In the genomic region with DNA sequence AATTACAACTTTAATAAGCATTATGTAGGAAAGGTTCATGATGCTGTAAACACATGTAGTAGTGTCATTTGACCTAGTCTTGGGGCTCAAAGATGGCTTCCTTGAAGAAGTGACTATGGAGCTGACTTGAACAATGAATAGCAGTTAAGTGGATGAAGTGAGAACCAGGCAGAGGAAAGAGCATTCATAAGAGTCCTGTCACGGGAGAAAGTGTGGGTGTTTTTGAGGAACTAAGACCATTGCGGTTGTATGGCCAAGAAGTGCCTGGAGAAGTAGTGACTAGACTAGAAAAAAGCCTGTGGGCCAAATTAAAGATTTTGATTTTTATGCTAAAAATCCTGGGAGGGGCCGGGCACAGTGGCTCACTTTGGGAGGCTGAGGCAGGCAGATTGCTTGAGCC, we compare ENCODE assay signal across 11 cellular contexts. TPM values are rescaled to one million over a fixed set of nuclear protein-coding genes. Genes with fewer than 3 reads are reported as not detected.
DNase-seq lines count a peak whose midpoint lies in the region; ATAC-seq and TF ChIP-seq lines count a peak whose summit lies in the region.
"Had no signal": no experiment of that assay in that cellular context is flagged by ENCODE, and none has a peak within 500 bp of the region (broad histone marks: within the 10 kb centered on the region; RNA-seq: fewer than 3 reads in every experiment).

No MANE protein-coding gene starts in this region.

- H3K4me3 ChIP-seq in right lobe of liver (no peak overlapping the region), Karpas-422 (ENCODE audit: low read length) (no peak overlapping the region)

- peak in 1 of 3 donors; percentile 11 for DNase-seq in right lobe of liver
- DNase-seq in occipital lobe (lab: John Stamatoyannopoulos, UW): no peak
- no peak for DNase-seq in Karpas-422
- DNase-seq in caudate nucleus (lab: John Stamatoyannopoulos, UW): no peak
- no peak for DNase-seq in NCI-H1436 treated with DMSO at 0.1 percent for 48 hours (lab: John Stamatoyannopoulos, UW)
- DNase-seq: activated CD4-positive, alpha-beta T cell treated with anti-CD3 and anti-CD28 coated beads for 48 hours; foreskin melanocyte; NCI-H82 had no signal

- no peak for TF ChIP-seq POLR2A in right lobe of liver (IDR thresholded peaks at IDR 0.05)

- WGBS in right lobe of liver (ENCODE audit: insufficient coverage, low coverage, low lambda C conversion rate, missing lambda C conversion rate): 58% methylated on average over 2 of the region's 3 CpGs

- H3K36me3 ChIP-seq in right lobe of liver: no peaks in the 10 kb centered on the region
- no peaks in the 10 kb centered on the region for H3K36me3 ChIP-seq in Karpas-422 (ENCODE audit: insufficient read depth, low read length)

- H3K9me3 ChIP-seq in right lobe of liver: no peaks in the 10 kb centered on the region
- H3K9me3 ChIP-seq in Karpas-422 (ENCODE audit: low read length): no peaks in the 10 kb centered on the region

- no peak overlapping the region for H3K4me2 ChIP-seq in Karpas-422 (ENCODE audit: low read depth, low read length, poor library complexity, severe bottlenecking)

- no peaks in the 10 kb centered on the region for H4K20me1 ChIP-seq in Karpas-422 (ENCODE audit: insufficient read depth, low read depth, low read length)

- ATAC-seq in GM18520 (IDR thresholded peaks at IDR 0.05; ENCODE audit: unreplicated experiment) (peak; percentile 59), GM21717 (IDR thresholded peaks at IDR 0.05; ENCODE audit: unreplicated experiment) (peak; percentile 71), HG03520 (IDR thresholded peaks at IDR 0.05; ENCODE audit: unreplicated experiment) (peak; percentile 65), right lobe of liver (peak; percentile 19 to 73 (median 44))

- no peak overlapping the region for H3K9ac ChIP-seq in Karpas-422 (ENCODE audit: low read length)

- no peaks in the 10 kb centered on the region for H3K79me2 ChIP-seq in Karpas-422 (ENCODE audit: low read length)

- H3K27me3 ChIP-seq in right lobe of liver (no peaks in the 10 kb centered on the region), Karpas-422 (ENCODE audit: low read length) (no peaks in the 10 kb centered on the region)

- H3K4me1 ChIP-seq in right lobe of liver (no peaks in the 10 kb centered on the region), Karpas-422 (ENCODE audit: low read length) (peaks cover 27% of the 10 kb centered on the region)

- intact Hi-C loops in right lobe of liver (cut with DNase I): no loop called here

- H3K27ac ChIP-seq in right lobe of liver (peak overlapping the region in 1 of 3 donors; percentile 5), Karpas-422 (ENCODE audit: low read length) (no peak overlapping the region), caudate nucleus (ENCODE audit: low read depth, low read length) (no peak overlapping the region)

- no peak for TF ChIP-seq CTCF in right lobe of liver (IDR thresholded peaks at IDR 0.05)

- H2AFZ ChIP-seq in Karpas-422 (ENCODE audit: low read length): no peak overlapping the region

- H3K9me2 ChIP-seq in Karpas-422 (replicated peaks; ENCODE audit: insufficient read depth, low read length): no peaks in the 10 kb centered on the region

RNA-seq across cellular contexts. Expression of gene IL18BP, which starts 7.2 kb away (rescaled TPM):
- total RNA-seq in right lobe of liver (10 to 100 TPM in 1 of 6 experiments, 1 to 10 TPM in 5; 2.2 to 13.0 (median 3.7) TPM), occipital lobe (2.7 TPM)
- 5.4 and 6.2 TPM in 2 replicates for total RNA-seq in Karpas-422 (2014; rRNA removed; shearing (Covaris generic); ENCODE audit: low replicate concordance)
